ENCODE assay signal across 1 cellular context in the genomic region with DNA sequence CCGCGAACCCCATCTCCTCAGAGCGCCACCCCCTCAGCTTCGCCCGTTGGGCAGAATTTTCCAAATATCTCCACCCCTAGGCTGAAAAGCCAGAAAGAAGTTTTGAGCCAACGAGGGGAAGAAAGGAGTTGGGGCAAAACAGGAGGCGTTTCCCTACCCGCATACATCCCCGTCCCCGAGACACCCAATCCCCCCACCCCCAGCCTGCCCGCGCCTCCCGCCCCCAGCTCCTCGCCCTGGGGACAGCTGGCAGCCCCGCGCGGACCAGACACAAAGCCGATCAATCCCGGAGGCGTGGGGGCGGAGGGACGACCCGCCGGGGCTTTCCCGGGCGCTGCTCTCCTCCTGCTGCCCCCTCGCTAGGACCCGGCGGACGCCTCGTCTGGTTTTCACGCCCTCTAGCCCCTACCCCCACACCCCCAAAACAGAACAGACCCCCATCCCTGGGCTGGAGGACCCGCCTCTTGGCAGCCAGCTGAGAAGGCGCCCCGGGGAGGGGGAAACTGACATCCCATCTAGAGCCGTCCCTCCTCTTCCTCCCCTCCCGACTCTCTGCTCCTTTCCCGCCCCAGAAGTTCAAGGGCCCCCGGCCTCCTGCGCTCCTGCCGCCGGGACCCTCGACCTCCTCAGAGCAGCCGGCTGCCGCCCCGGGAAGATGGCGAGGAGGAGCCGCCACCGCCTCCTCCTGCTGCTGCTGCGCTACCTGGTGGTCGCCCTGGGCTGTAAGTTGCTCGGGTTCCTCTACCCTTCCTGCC.
TF ChIP-seq lines count a peak whose summit lies in the region.

A gene with protein sequence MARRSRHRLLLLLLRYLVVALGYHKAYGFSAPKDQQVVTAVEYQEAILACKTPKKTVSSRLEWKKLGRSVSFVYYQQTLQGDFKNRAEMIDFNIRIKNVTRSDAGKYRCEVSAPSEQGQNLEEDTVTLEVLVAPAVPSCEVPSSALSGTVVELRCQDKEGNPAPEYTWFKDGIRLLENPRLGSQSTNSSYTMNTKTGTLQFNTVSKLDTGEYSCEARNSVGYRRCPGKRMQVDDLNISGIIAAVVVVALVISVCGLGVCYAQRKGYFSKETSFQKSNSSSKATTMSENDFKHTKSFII (plus strand): TSS at position 92 of the 755 bp plus-strand sequence. CDS start 564 bp downstream, at position 656.

TF ChIP-seq in WTC11, 78 proteins besides CTCF, POLR2A, EP300 and RAD21 (continued from another document):
- TF ChIP-seq, protein P1, sequence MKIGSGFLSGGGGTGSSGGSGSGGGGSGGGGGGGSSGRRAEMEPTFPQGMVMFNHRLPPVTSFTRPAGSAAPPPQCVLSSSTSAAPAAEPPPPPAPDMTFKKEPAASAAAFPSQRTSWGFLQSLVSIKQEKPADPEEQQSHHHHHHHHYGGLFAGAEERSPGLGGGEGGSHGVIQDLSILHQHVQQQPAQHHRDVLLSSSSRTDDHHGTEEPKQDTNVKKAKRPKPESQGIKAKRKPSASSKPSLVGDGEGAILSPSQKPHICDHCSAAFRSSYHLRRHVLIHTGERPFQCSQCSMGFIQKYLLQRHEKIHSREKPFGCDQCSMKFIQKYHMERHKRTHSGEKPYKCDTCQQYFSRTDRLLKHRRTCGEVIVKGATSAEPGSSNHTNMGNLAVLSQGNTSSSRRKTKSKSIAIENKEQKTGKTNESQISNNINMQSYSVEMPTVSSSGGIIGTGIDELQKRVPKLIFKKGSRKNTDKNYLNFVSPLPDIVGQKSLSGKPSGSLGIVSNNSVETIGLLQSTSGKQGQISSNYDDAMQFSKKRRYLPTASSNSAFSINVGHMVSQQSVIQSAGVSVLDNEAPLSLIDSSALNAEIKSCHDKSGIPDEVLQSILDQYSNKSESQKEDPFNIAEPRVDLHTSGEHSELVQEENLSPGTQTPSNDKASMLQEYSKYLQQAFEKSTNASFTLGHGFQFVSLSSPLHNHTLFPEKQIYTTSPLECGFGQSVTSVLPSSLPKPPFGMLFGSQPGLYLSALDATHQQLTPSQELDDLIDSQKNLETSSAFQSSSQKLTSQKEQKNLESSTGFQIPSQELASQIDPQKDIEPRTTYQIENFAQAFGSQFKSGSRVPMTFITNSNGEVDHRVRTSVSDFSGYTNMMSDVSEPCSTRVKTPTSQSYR (CRISPR knock-in tag; IDR thresholded peaks at IDR 0.05), result no peak
- TF ChIP-seq, protein P2, sequence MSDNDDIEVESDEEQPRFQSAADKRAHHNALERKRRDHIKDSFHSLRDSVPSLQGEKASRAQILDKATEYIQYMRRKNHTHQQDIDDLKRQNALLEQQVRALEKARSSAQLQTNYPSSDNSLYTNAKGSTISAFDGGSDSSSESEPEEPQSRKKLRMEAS (CRISPR knock-in tag; IDR thresholded peaks at IDR 0.05), result peak; percentile 58; the same call in 1 of the 2 replicates
- TF ChIP-seq TCF7 (CRISPR knock-in tag; IDR thresholded peaks at IDR 0.05; ENCODE audit: low read depth), result no peak
- 0 out of 2 replicates have a peak, but pooled peaks have one; percentile 17 for TF ChIP-seq FOXK1 (CRISPR knock-in tag; IDR thresholded peaks at IDR 0.05)
- 0 out of 2 replicates have a peak, but pooled peaks have one; percentile 37 for TF ChIP-seq ETV6 (CRISPR knock-in tag; IDR thresholded peaks at IDR 0.05)
- TF ChIP-seq, protein P3, sequence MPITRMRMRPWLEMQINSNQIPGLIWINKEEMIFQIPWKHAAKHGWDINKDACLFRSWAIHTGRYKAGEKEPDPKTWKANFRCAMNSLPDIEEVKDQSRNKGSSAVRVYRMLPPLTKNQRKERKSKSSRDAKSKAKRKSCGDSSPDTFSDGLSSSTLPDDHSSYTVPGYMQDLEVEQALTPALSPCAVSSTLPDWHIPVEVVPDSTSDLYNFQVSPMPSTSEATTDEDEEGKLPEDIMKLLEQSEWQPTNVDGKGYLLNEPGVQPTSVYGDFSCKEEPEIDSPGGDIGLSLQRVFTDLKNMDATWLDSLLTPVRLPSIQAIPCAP (CRISPR knock-in tag; IDR thresholded peaks at IDR 0.05), result no peak
- no peak for TF ChIP-seq ZNF423 (CRISPR knock-in tag; IDR thresholded peaks at IDR 0.05)
- TF ChIP-seq, protein P4, sequence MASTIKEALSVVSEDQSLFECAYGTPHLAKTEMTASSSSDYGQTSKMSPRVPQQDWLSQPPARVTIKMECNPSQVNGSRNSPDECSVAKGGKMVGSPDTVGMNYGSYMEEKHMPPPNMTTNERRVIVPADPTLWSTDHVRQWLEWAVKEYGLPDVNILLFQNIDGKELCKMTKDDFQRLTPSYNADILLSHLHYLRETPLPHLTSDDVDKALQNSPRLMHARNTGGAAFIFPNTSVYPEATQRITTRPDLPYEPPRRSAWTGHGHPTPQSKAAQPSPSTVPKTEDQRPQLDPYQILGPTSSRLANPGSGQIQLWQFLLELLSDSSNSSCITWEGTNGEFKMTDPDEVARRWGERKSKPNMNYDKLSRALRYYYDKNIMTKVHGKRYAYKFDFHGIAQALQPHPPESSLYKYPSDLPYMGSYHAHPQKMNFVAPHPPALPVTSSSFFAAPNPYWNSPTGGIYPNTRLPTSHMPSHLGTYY (CRISPR knock-in tag; IDR thresholded peaks at IDR 0.05), result no peak
- no peak for TF ChIP-seq NFATC4 (CRISPR knock-in tag; IDR thresholded peaks at IDR 0.05)
- no peak for TF ChIP-seq CREB1 (CRISPR knock-in tag; IDR thresholded peaks at IDR 0.05)
- TF ChIP-seq ZNF671 (CRISPR knock-in tag; IDR thresholded peaks at IDR 0.05), result no peak
- no peak for TF ChIP-seq KAT7 (CRISPR knock-in tag; IDR thresholded peaks at IDR 0.05; ENCODE audit: borderline replicate concordance)
- no peak for TF ChIP-seq TEAD1 (CRISPR knock-in tag; IDR thresholded peaks at IDR 0.05)
- no peak for TF ChIP-seq IRF2 (CRISPR knock-in tag; IDR thresholded peaks at IDR 0.05; ENCODE audit: borderline replicate concordance, low read depth)
- TF ChIP-seq, protein P5, sequence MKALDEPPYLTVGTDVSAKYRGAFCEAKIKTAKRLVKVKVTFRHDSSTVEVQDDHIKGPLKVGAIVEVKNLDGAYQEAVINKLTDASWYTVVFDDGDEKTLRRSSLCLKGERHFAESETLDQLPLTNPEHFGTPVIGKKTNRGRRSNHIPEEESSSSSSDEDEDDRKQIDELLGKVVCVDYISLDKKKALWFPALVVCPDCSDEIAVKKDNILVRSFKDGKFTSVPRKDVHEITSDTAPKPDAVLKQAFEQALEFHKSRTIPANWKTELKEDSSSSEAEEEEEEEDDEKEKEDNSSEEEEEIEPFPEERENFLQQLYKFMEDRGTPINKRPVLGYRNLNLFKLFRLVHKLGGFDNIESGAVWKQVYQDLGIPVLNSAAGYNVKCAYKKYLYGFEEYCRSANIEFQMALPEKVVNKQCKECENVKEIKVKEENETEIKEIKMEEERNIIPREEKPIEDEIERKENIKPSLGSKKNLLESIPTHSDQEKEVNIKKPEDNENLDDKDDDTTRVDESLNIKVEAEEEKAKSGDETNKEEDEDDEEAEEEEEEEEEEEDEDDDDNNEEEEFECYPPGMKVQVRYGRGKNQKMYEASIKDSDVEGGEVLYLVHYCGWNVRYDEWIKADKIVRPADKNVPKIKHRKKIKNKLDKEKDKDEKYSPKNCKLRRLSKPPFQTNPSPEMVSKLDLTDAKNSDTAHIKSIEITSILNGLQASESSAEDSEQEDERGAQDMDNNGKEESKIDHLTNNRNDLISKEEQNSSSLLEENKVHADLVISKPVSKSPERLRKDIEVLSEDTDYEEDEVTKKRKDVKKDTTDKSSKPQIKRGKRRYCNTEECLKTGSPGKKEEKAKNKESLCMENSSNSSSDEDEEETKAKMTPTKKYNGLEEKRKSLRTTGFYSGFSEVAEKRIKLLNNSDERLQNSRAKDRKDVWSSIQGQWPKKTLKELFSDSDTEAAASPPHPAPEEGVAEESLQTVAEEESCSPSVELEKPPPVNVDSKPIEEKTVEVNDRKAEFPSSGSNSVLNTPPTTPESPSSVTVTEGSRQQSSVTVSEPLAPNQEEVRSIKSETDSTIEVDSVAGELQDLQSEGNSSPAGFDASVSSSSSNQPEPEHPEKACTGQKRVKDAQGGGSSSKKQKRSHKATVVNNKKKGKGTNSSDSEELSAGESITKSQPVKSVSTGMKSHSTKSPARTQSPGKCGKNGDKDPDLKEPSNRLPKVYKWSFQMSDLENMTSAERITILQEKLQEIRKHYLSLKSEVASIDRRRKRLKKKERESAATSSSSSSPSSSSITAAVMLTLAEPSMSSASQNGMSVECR (CRISPR knock-in tag; IDR thresholded peaks at IDR 0.05; ENCODE audit: borderline replicate concordance), result no peak; the same call in 1 of the 2 replicates
